ENCODE assay signal across 9 cellular contexts in genomic region chr4:172962564-172963353, GRCh38.
DNase-seq lines count a peak whose midpoint lies in the region; ATAC-seq, FAIRE-seq and TF ChIP-seq lines count a peak whose summit lies in the region.
"Had no signal": no experiment of that assay in that cellular context is flagged by ENCODE, and none has a peak within 500 bp of the region (broad histone marks: within the 10 kb centered on the region; RNA-seq: fewer than 3 reads in every experiment).

No MANE protein-coding gene starts in this region.

- H4K20me1 ChIP-seq in PC-3 (ENCODE audit: low read length) = no peaks in the 10 kb centered on the region

- DNase-seq in LNCaP clone FGC (ENCODE audit: low read depth) = peak; percentile 100
- DNase-seq in PC-3 = peak; percentile 93
- DNase-seq in fibroblast of villous mesenchyme (ENCODE audit: low read depth) = peak; percentile 77
- peak in 1 of 2 donors; percentile 65 for DNase-seq in upper lobe of left lung
- DNase-seq in GM19239 (ENCODE audit: insufficient read length, low spot score) = no peak
- DNase-seq in GM19238 (ENCODE audit: insufficient read length, low spot score) = no peak
- no peak for DNase-seq in foreskin keratinocyte
- DNase-seq: activated effector memory CD4-positive, alpha-beta T cell treated with Interleukin-2 at 50 U/mL for 16 hours had no signal

- H2AFZ ChIP-seq in PC-3 (ENCODE audit: low read length) = no peak overlapping the region

- FAIRE-seq in GM19239 (lab: Jason Lieb, UNC) = no peak

- BruUV-seq in PC-3 (replicated peaks; lab: Mats Ljungman, UMichigan) = no TSS peak

- H3K4me2 ChIP-seq in PC-3 (ENCODE audit: low read length) = peak overlapping the region; percentile 72

- H3K79me2 ChIP-seq in PC-3 (ENCODE audit: low read length) = no peaks in the 10 kb centered on the region

- CTCF ChIA-PET in PC-3 (lab: Charles Lee) = interaction anchor here (0.7 kb wide), 1 partner anchor 455 kb away, joined by 3 read pairs; no protein-coding TSS in a partner anchor

- H3K27me3 ChIP-seq in PC-3 (ENCODE audit: low read length) (peaks cover 19% of the 10 kb centered on the region), upper lobe of left lung (no peaks in the 10 kb centered on the region), foreskin keratinocyte (peaks cover 16% of the 10 kb centered on the region)

- H3F3A ChIP-seq in PC-3 (ENCODE audit: low read length, unreplicated experiment) = no peaks in the 10 kb centered on the region

- H3K36me3 ChIP-seq in PC-3 (ENCODE audit: low read depth, low read length) (no peaks in the 10 kb centered on the region), upper lobe of left lung (no peaks in the 10 kb centered on the region)

- intact Hi-C loops in PC-3 (cut with micrococcal nuclease) = loop anchor here (1.0 to 2.0 kb wide), 3 partner anchors 20 to 290 kb away; no protein-coding TSS in a partner anchor

- no peak for TF ChIP-seq CTCF in LNCaP clone FGC (IDR thresholded peaks at IDR 0.05; ENCODE audit: control insufficient read depth, extremely low read depth, insufficient read depth)
- TF ChIP-seq CTCF in PC-3 (conservative IDR thresholded peaks at IDR 0.05; ENCODE audit: low read depth, low read length) = no peak
- TF ChIP-seq CTCF in fibroblast of villous mesenchyme (IDR thresholded peaks at IDR 0.05; ENCODE audit: insufficient read depth, low read depth, low read length) = no peak
- no peak for TF ChIP-seq CTCF in upper lobe of left lung (IDR thresholded peaks at IDR 0.05)
- TF ChIP-seq CTCF in foreskin keratinocyte (conservative IDR thresholded peaks at IDR 0.05) = no peak

- ATAC-seq in PC-3 (peak; percentile 98), upper lobe of left lung (ENCODE audit: low FRiP score in 2 of 2) (peak; percentile 31 to 79), foreskin keratinocyte (no peak)

- whole genome bisulfite sequencing in upper lobe of left lung, 2 donors = 41 to 45% methylated on average over 10 of the region's 10 CpGs

- no peaks in the 10 kb centered on the region for H3K9me2 ChIP-seq in PC-3 (replicated peaks; ENCODE audit: low read length)

- H3K4me3 ChIP-seq in LNCaP clone FGC (ENCODE audit: low read depth, low read length) (no peak overlapping the region), PC-3 (ENCODE audit: low read length) (no peak overlapping the region), fibroblast of villous mesenchyme (ENCODE audit: low read depth, low read length) (no peak overlapping the region), upper lobe of left lung (peak overlapping the region in 2 of 4 donors; percentile 3)

- no peak for TF ChIP-seq POLR2A in upper lobe of left lung (IDR thresholded peaks at IDR 0.05)

- POLR2A ChIA-PET in PC-3 (lab: Charles Lee; ENCODE audit: unreplicated experiment) = no interaction called here

- H3K4me1 ChIP-seq in PC-3 (ENCODE audit: insufficient read depth, low read length) (peaks cover 13% of the 10 kb centered on the region), upper lobe of left lung (peaks cover 0 to 13% (median 11%) of the 10 kb centered on the region in 4 donors), foreskin keratinocyte (no peaks in the 10 kb centered on the region)

- H3K9ac ChIP-seq in PC-3 (ENCODE audit: low read length) = no peak overlapping the region

- H3K9me3 ChIP-seq in PC-3 (ENCODE audit: low read length) = no peaks in the 10 kb centered on the region
- no peaks in the 10 kb centered on the region for H3K9me3 ChIP-seq in upper lobe of left lung

- H3K27ac ChIP-seq in PC-3 (ENCODE audit: low read length) (0 out of 2 replicates have a peak overlapping the region, but pooled peaks have one; percentile 14), upper lobe of left lung (peak overlapping the region in 3 of 4 donors; percentile 13 to 68 (median 28)), foreskin keratinocyte (no peak overlapping the region)
- H3K27ac ChIP-seq: HL-60 had no signal

- TF ChIP-seq EP300 in upper lobe of left lung (IDR thresholded peaks at IDR 0.05) = no peak

Comparison
In these comparisons a context has a peak if more than half of its experiments do, and no peak if none do; other contexts are left out.
1. DNase-seq: peak in LNCaP clone FGC (single experiment), PC-3 (single experiment) and fibroblast of villous mesenchyme (single experiment); none in GM19239 (single experiment), GM19238 (single experiment) and foreskin keratinocyte (0 of 2).